20 cellular contexts compared by ENCODE assay signal in the genomic region with DNA sequence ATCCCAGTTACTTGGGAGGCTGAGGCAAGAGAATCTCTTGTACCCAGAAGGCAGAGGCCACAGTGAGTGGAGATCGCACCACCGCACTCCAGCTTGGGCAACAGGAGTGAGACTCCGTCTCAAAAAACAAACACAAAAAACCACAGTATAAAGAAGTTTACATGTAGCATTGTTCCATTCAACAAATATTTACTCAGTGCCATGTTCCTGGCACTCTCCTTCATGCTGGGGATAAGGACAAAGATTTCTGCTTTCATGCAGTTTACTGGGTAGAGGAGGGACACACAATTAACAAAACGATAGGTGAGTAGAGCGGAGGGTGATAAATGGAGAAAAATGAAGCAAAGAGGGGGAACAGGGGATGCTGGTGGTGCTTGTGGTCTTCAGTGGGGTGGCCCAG.
A peak's percentile ranks its signal among the peaks of the same experiment; 100 is the strongest.
DNase-seq lines count a peak whose midpoint lies in the region; ATAC-seq and TF ChIP-seq lines count a peak whose summit lies in the region.
"Had no signal": no experiment of that assay in that cellular context is flagged by ENCODE, and none has a peak within 500 bp of the region (broad histone marks: within the 10 kb centered on the region; RNA-seq: fewer than 3 reads in every experiment).

No MANE protein-coding gene starts in this region.

- H2BK15ac ChIP-seq in IMR-90 (ENCODE audit: low read depth, low read length) (no peak overlapping the region), mesenchymal stem cell (ENCODE audit: low read depth, poor library complexity, severe bottlenecking) (no peak overlapping the region)

- H3K36me3 Mint-ChIP-seq in MCF 10A (ENCODE audit: insufficient read depth, unreplicated experiment): peaks cover 86% of the 10 kb centered on the region
- H3K36me3 Mint-ChIP-seq in naive thymus-derived CD4-positive, alpha-beta T cell: peaks cover 0 to 3% (median 0%) of the 10 kb centered on the region in 5 donors
- H3K36me3 Mint-ChIP-seq: T-cell had no signal

- CTCF ChIA-PET in MCF 10A (lab: Yijun Ruan, JAX) (no interaction called here), IMR-90 (lab: Yijun Ruan, JAX) (no interaction called here)
- CTCF ChIA-PET in naive thymus-derived CD4-positive, alpha-beta T cell (lab: Charles Lee): no interaction called here

- H3K4ac ChIP-seq in IMR-90 (ENCODE audit: low read depth, low read length): 0 out of 2 replicates have a peak overlapping the region, but pooled peaks have one; percentile 9
- no peak overlapping the region for H3K4ac ChIP-seq in mesenchymal stem cell (ENCODE audit: low read depth in 1 of 2, low read length in 2 of 2)

- H2AFZ ChIP-seq in IMR-90 (replicated peaks; ENCODE audit: low read length, poor library complexity) (no peak overlapping the region), mesenchymal stem cell (ENCODE audit: low read depth, low read length) (no peak overlapping the region)
- H2AFZ ChIP-seq: GM23338 had no signal

- H3K79me1 ChIP-seq in IMR-90 (ENCODE audit: low read depth in 1 of 2, low read length in 2 of 2) (peaks cover 0 to 4% of the 10 kb centered on the region in 2 experiments; a peak in 2 of 4 replicates), mesenchymal stem cell (replicated peaks; ENCODE audit: low read length, poor library complexity, severe bottlenecking) (no peaks in the 10 kb centered on the region)

- H3K4me1 Mint-ChIP-seq in MCF 10A (ENCODE audit: insufficient read depth, unreplicated experiment): peaks cover 7% of the 10 kb centered on the region
- H3K4me1 Mint-ChIP-seq in naive thymus-derived CD4-positive, alpha-beta T cell: peaks cover 0 to 10% (median 0%) of the 10 kb centered on the region in 7 donors

- H3K23ac ChIP-seq in IMR-90 (ENCODE audit: low read depth, low read length) (no peak overlapping the region), mesenchymal stem cell (ENCODE audit: low read length in 2 of 2) (no peak overlapping the region)

- H3K14ac ChIP-seq in IMR-90 (replicated peaks; ENCODE audit: low read depth, low read length) (peak overlapping the region; percentile 65), mesenchymal stem cell (ENCODE audit: low read length in 2 of 2) (peak overlapping the region in 1 of 2 experiments; percentile 3)

- H3K4me3 ChIP-seq in breast epithelium (no peak overlapping the region), IMR-90 (ENCODE audit: insufficient read depth, low read depth, low read length) (no peak overlapping the region), mesenchymal stem cell (ENCODE audit: insufficient read depth in 1 of 2, low read depth in 1 of 2, low read length in 2 of 2) (no peak overlapping the region), stomach (no peak overlapping the region)
- H3K4me3 ChIP-seq in naive thymus-derived CD4-positive, alpha-beta T cell (ENCODE audit: low read length): no peak overlapping the region
- H3K4me3 ChIP-seq: A549, GM23338, SJCRH30 had no signal

- dilution Hi-C loops in IMR-90 (cut with HindIII; ENCODE audit: low sequenced_read_pairs, unreplicated experiment): no loop called here

- DNase-seq in MCF 10A (ENCODE audit: unreplicated experiment) (no peak), breast epithelium (ENCODE audit: low spot score in 2 of 2) (no peak), IMR-90 (no peak), mesenchymal stem cell (no peak), stomach (no peak), SHP77 (lab: John Stamatoyannopoulos, UW) (no peak)
- DNase-seq in naive thymus-derived CD4-positive, alpha-beta T cell: no peak
- DNase-seq: NCI-H1694; NCI-H2107; NCI-H510A treated with DMSO at 0.1 percent for 48 hours; NCI-H774; NK-92 treated with Interleukin-12 subunit alpha and Interleukin-12 subunit beta, amount 100 ng/mL, for 24 hours; SJCRH30; T-cell had no signal

- H3K18ac ChIP-seq in IMR-90 (ENCODE audit: low read depth, low read length) (no peak overlapping the region), mesenchymal stem cell (ENCODE audit: low read depth in 1 of 2, low read length in 2 of 2) (peak overlapping the region in 1 of 2 experiments; percentile 84)

- H3K9ac ChIP-seq in IMR-90 (ENCODE audit: low read depth, low read length) (no peak overlapping the region), mesenchymal stem cell (ENCODE audit: low read length) (no peak overlapping the region)
- H3K9ac ChIP-seq: KMS-11 had no signal

- no peak overlapping the region for H3K4me3 Mint-ChIP-seq in MCF 10A (ENCODE audit: unreplicated experiment)
- no peak overlapping the region for H3K4me3 Mint-ChIP-seq in naive thymus-derived CD4-positive, alpha-beta T cell
- H3K4me3 Mint-ChIP-seq: B cell, GM23338, T-cell had no signal

- H4K20me1 ChIP-seq in IMR-90 (ENCODE audit: insufficient read depth, low read length): no peaks in the 10 kb centered on the region

- H2AK9ac ChIP-seq in IMR-90 (replicated peaks; ENCODE audit: low read depth, low read length, poor library complexity): no peak overlapping the region

- H3K27me3 ChIP-seq in breast epithelium (no peaks in the 10 kb centered on the region), IMR-90 (ENCODE audit: control insufficient read depth, insufficient read depth, low read length) (no peaks in the 10 kb centered on the region), mesenchymal stem cell (ENCODE audit: control insufficient read depth in 1 of 2, insufficient read depth in 1 of 2, low read length in 2 of 2) (no peaks in the 10 kb centered on the region), stomach (no peaks in the 10 kb centered on the region)
- H3K27me3 ChIP-seq in naive thymus-derived CD4-positive, alpha-beta T cell (ENCODE audit: control insufficient read depth in 2 of 2, insufficient read depth in 2 of 2, low read length in 2 of 2): peaks cover 0 to 3% of the 10 kb centered on the region in 2 donors
- H3K27me3 ChIP-seq: SJCRH30 had no signal

- H4K5ac ChIP-seq in IMR-90 (ENCODE audit: low read depth, low read length): no peak overlapping the region

- ATAC-seq in IMR-90 (ENCODE audit: low read depth): no peak
- no peak for ATAC-seq in naive thymus-derived CD4-positive, alpha-beta T cell
- ATAC-seq: A549, GM23338, HCT116, Panc1, T-cell had no signal

- H2BK12ac ChIP-seq in mesenchymal stem cell (ENCODE audit: low read length in 2 of 2): peak overlapping the region in 1 of 2 experiments; percentile 73

- no peak overlapping the region for H3K4me2 ChIP-seq in IMR-90 (ENCODE audit: low read depth, low read length)
- no peak overlapping the region for H3K4me2 ChIP-seq in mesenchymal stem cell (ENCODE audit: low read length, poor library complexity, severe bottlenecking)
- H3K4me2 ChIP-seq: A549, GM23338, KMS-11 had no signal

- no peak overlapping the region for H2BK5ac ChIP-seq in IMR-90 (ENCODE audit: low read depth, low read length, poor library complexity, severe bottlenecking)
- no peak overlapping the region for H2BK5ac ChIP-seq in mesenchymal stem cell (ENCODE audit: low read depth, low read length, poor library complexity, severe bottlenecking)

- H3K36me3 ChIP-seq in breast epithelium: no peaks in the 10 kb centered on the region
- peaks cover 20% of the 10 kb centered on the region; the same call in 1 of the 2 replicates for H3K36me3 ChIP-seq in IMR-90 (ENCODE audit: control insufficient read depth, insufficient read depth, low read length)
- peaks cover 0 to 12% of the 10 kb centered on the region in 2 experiments for H3K36me3 ChIP-seq in mesenchymal stem cell (ENCODE audit: control insufficient read depth in 1 of 2, insufficient read depth in 2 of 2, low read depth in 1 of 2, low read length in 2 of 2)
- no peaks in the 10 kb centered on the region for H3K36me3 ChIP-seq in stomach
- H3K36me3 ChIP-seq in naive thymus-derived CD4-positive, alpha-beta T cell (ENCODE audit: control insufficient read depth in 2 of 3, insufficient read depth in 3 of 3, low read length in 3 of 3): no peaks in the 10 kb centered on the region

- intact Hi-C loops in MCF 10A (cut with micrococcal nuclease) (no loop called here), breast epithelium (cut with DNase I; ENCODE audit: low total_unique reads) (no loop called here), IMR-90 (cut with micrococcal nuclease) (no loop called here), stomach (cut with DNase I; ENCODE audit: low total_unique reads) (no loop called here)
- intact Hi-C loops in naive thymus-derived CD4-positive, alpha-beta T cell (cut with micrococcal nuclease): no loop called here

- H3K9me3 ChIP-seq in breast epithelium (no peaks in the 10 kb centered on the region), IMR-90 (ENCODE audit: control insufficient read depth, insufficient read depth, low read length) (no peaks in the 10 kb centered on the region), mesenchymal stem cell (ENCODE audit: control insufficient read depth, low read length) (no peaks in the 10 kb centered on the region), stomach (no peaks in the 10 kb centered on the region)
- H3K9me3 ChIP-seq in naive thymus-derived CD4-positive, alpha-beta T cell (ENCODE audit: control insufficient read depth in 2 of 3, low read length in 3 of 3): no peaks in the 10 kb centered on the region
- H3K9me3 ChIP-seq: A549, SJCRH30 had no signal

- H2BK20ac ChIP-seq in IMR-90 (ENCODE audit: low read depth, low read length): no peak overlapping the region

- peak overlapping the region; percentile 5 for H3K27ac Mint-ChIP-seq in MCF 10A (ENCODE audit: low read depth, unreplicated experiment)
- H3K27ac Mint-ChIP-seq in naive thymus-derived CD4-positive, alpha-beta T cell: no peak overlapping the region
- H3K27ac Mint-ChIP-seq: B cell, GM23338, T-cell had no signal

- H3K4me1 ChIP-seq in breast epithelium (peaks cover 0 to 3% of the 10 kb centered on the region in 2 donors), IMR-90 (ENCODE audit: control insufficient read depth, insufficient read depth, low read length) (peaks cover 11% of the 10 kb centered on the region), mesenchymal stem cell (ENCODE audit: control insufficient read depth, insufficient read depth, low read depth, low read length) (peaks cover 9% of the 10 kb centered on the region), stomach (peaks cover 40 to 65% (median 51%) of the 10 kb centered on the region in 4 donors)
- H3K4me1 ChIP-seq in naive thymus-derived CD4-positive, alpha-beta T cell (ENCODE audit: control insufficient read depth in 2 of 2, insufficient read depth in 2 of 2, low read length in 2 of 2): no peaks in the 10 kb centered on the region
- H3K4me1 ChIP-seq: A549 had no signal

- no peak for TF ChIP-seq EP300 in stomach (IDR thresholded peaks at IDR 0.05)

- BruUV-seq in MCF 10A (replicated peaks; lab: Mats Ljungman, UMichigan) (no TSS peak), IMR-90 (replicated peaks; lab: Mats Ljungman, UMichigan) (no TSS peak)

- peak overlapping the region; percentile 64; the same call in 1 of the 2 replicates for H2AK5ac ChIP-seq in IMR-90 (ENCODE audit: low read depth, low read length)
- H2AK5ac ChIP-seq in mesenchymal stem cell (ENCODE audit: low read length, severe bottlenecking): no peak overlapping the region

- POLR2A ChIA-PET in MCF 10A (lab: Yijun Ruan, JAX) (no interaction called here), IMR-90 (lab: Charles Lee; ENCODE audit: unreplicated experiment) (no interaction called here)
- POLR2A ChIA-PET in naive thymus-derived CD4-positive, alpha-beta T cell (lab: Charles Lee): no interaction called here

- in situ Hi-C loops in IMR-90 (cut with MboI; ENCODE audit: low sequenced_read_pairs): no loop called here

- TF ChIP-seq CTCF in MCF 10A (IDR thresholded peaks at IDR 0.05; ENCODE audit: unreplicated experiment) (no peak), breast epithelium (IDR thresholded peaks at IDR 0.05) (no peak), IMR-90 (conservative IDR thresholded peaks at IDR 0.05; ENCODE audit: low read depth, low read length) (no peak), stomach (IDR thresholded peaks at IDR 0.05) (no peak)

- H4K8ac ChIP-seq in IMR-90 (ENCODE audit: low read depth in 2 of 2, low read length in 2 of 2) (peak overlapping the region in 1 of 2 experiments; percentile 9; a peak in 1 of 4 replicates), mesenchymal stem cell (ENCODE audit: low read length) (no peak overlapping the region)

- no peak for TF ChIP-seq RAD21 in IMR-90 (IDR thresholded peaks at IDR 0.05; ENCODE audit: low read length)

- H3K27ac ChIP-seq in breast epithelium: peak overlapping the region in 1 of 2 donors; percentile 12
- no peak overlapping the region for H3K27ac ChIP-seq in IMR-90 (ENCODE audit: insufficient read depth, low read length)
- H3K27ac ChIP-seq in mesenchymal stem cell (ENCODE audit: low read length, poor library complexity, severe bottlenecking): no peak overlapping the region
- peak overlapping the region; percentile 9 to 60 (median 36) for H3K27ac ChIP-seq in stomach
- no peak overlapping the region for H3K27ac ChIP-seq in naive thymus-derived CD4-positive, alpha-beta T cell (ENCODE audit: low read depth, low read length)
- H3K27ac ChIP-seq: A549, KMS-11, SJCRH30 had no signal

- TF ChIP-seq POLR2A in breast epithelium (IDR thresholded peaks at IDR 0.05) (no peak), IMR-90 (IDR thresholded peaks at IDR 0.05; ENCODE audit: low read depth, low read length) (no peak), stomach (IDR thresholded peaks at IDR 0.05) (no peak)

- H4K91ac ChIP-seq in IMR-90 (ENCODE audit: insufficient read depth, low read depth, low read length): no peak overlapping the region; the same call in 1 of the 2 replicates
- H4K91ac ChIP-seq in mesenchymal stem cell (ENCODE audit: low read length): peak overlapping the region; percentile 6

- H3K27me3 Mint-ChIP-seq in MCF 10A (ENCODE audit: insufficient read depth, unreplicated experiment): no peaks in the 10 kb centered on the region
- H3K27me3 Mint-ChIP-seq in naive thymus-derived CD4-positive, alpha-beta T cell: peaks cover 7 to 47% (median 36%) of the 10 kb centered on the region in 5 donors

- H3K56ac ChIP-seq in IMR-90 (ENCODE audit: extremely low read depth, insufficient read depth, low read length): no peak overlapping the region

- WGBS in IMR-90 (ENCODE audit: extremely low coverage in 2 of 2, insufficient read length in 1 of 2), 2 experiments: 100% methylated on average over 2 of the region's 5 CpGs; no CpG with 5 or more reads in 1 of the 2 experiments
- WGBS in mesenchymal stem cell: 84% methylated on average over 5 of the region's 5 CpGs
- WGBS in stomach, 5 donors: 32 to 67% (median 44%) methylated on average over 5 of the region's 5 CpGs

- peaks cover 18% of the 10 kb centered on the region for H3K9me1 ChIP-seq in IMR-90 (ENCODE audit: insufficient read depth, low read length)

- H2BK120ac ChIP-seq in IMR-90 (ENCODE audit: low read depth, low read length): 0 out of 2 replicates have a peak overlapping the region, but pooled peaks have one; percentile 17
- no peak overlapping the region for H2BK120ac ChIP-seq in mesenchymal stem cell (ENCODE audit: low read depth, low read length)

- H3K9me3 Mint-ChIP-seq in MCF 10A (ENCODE audit: unreplicated experiment): no peaks in the 10 kb centered on the region
- H3K9me3 Mint-ChIP-seq in naive thymus-derived CD4-positive, alpha-beta T cell: peaks cover 0 to 2% (median 0%) of the 10 kb centered on the region in 11 donors
- H3K9me3 Mint-ChIP-seq: T-cell had no signal

Comparison
In these comparisons a context has a peak if more than half of its experiments do, and no peak if none do; other contexts are left out.
1. H3K27ac ChIP-seq: peak in stomach (5 of 5); none in IMR-90 (single experiment), mesenchymal stem cell (single experiment) and naive thymus-derived CD4-positive, alpha-beta T cell (single experiment).